8 cellular contexts compared by ENCODE assay signal in the genomic region with DNA sequence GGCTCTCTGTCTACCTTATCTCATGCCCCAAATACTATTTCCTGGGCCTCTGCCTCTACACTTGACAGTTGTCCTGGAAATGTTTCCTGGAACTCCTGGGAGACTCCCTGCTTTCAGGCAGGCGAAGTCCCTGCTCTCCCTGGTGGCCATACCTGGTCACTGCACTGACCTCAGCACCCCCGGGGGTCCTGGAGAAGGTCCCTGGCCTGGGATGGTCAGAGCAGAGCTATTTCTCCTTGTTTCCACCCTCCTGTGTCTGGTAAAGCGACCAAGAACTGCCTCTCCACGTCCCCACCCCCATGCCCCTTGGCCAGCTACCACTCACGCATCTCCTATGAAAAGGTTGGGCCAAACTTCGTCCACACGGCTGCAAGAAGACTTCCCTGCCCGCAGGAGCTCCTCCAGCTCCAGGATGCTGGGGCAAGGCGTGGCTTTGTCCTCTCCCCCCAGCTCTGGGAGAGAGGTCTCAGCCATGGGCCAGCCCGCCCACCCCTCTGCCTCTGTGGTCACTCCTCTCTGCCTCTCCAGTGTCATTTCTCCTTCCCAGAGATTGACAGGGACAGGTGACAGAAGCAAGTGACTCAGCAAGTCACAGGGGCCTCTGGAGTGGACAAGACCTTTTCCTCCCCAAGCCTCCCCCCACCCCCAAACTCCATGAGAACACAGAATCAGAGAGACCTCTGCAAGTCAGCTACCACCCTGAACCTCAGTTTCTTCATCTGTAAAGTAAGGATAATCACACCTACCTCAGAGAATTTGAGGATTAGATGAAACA. TPM values are rescaled to one million over a fixed set of nuclear protein-coding genes. Genes with fewer than 3 reads are reported as not detected.
DNase-seq lines count a peak whose midpoint lies in the region; ATAC-seq and TF ChIP-seq lines count a peak whose summit lies in the region.

No MANE protein-coding gene starts in this region.

- TF ChIP-seq CTCF in AG09309 (IDR thresholded peaks at IDR 0.05; ENCODE audit: control insufficient read depth, insufficient read depth, low read depth, low read length, missing control alignments), result peak; percentile 51
- TF ChIP-seq CTCF in GM12874 (IDR thresholded peaks at IDR 0.05; ENCODE audit: insufficient read depth, low read depth, low read length), result peak; percentile 65
- peak; percentile 75 for TF ChIP-seq CTCF in type B pancreatic cell (conservative IDR thresholded peaks at IDR 0.05)

- ATAC-seq in GM19463 (IDR thresholded peaks at IDR 0.05; ENCODE audit: unreplicated experiment), result no peak
- no peak for ATAC-seq in HG03432 (IDR thresholded peaks at IDR 0.05; ENCODE audit: unreplicated experiment)

- H3K4me3 Mint-ChIP-seq in type B pancreatic cell, result peak overlapping the region; percentile 65

- peaks cover 4% of the 10 kb centered on the region for H3K36me3 Mint-ChIP-seq in type B pancreatic cell

- no peaks in the 10 kb centered on the region for H3K9me3 Mint-ChIP-seq in type B pancreatic cell

- H3K27me3 Mint-ChIP-seq in type B pancreatic cell, result no peaks in the 10 kb centered on the region

- H3K27ac Mint-ChIP-seq in type B pancreatic cell, result peak overlapping the region; percentile 56

- no peak overlapping the region for H3K4me3 ChIP-seq in AG09309 (ENCODE audit: control insufficient read depth, low read depth, low read length)

- H3K4me1 Mint-ChIP-seq in type B pancreatic cell (ENCODE audit: unreplicated experiment), result peaks cover 17% of the 10 kb centered on the region

- DNase-seq in AG09309 (ENCODE audit: low read depth), result no peak
- DNase-seq in UCSD-AML1 (lab: John Stamatoyannopoulos, UW; ENCODE audit: unreplicated experiment), result peak; percentile 24
- DNase-seq in hepatic stellate cell (ENCODE audit: low spot score), result peak; percentile 63
- DNase-seq in type B pancreatic cell (ENCODE audit: extremely low spot score, unreplicated experiment), result no peak
- DNase-seq in midbrain (lab: John Stamatoyannopoulos, UW), result no peak

RNA-seq across cellular contexts. Expression of a gene that starts 2.6 kb away (rescaled TPM):
- total RNA-seq in type B pancreatic cell (ENCODE audit: low replicate concordance), result 15.7 and 17.3 TPM in 2 replicates

Comparison
In these comparisons a context has a peak if more than half of its experiments do, and no peak if none do; other contexts are left out.
1. DNase-seq: peak in UCSD-AML1 (single experiment) and hepatic stellate cell (single experiment); none in AG09309 (single experiment), type B pancreatic cell (single experiment) and midbrain (single experiment).
2. Peak in every context shown above with its lines, with median percentiles within 50 percentile points of each other: CTCF ChIP-seq.